In the genomic region with DNA sequence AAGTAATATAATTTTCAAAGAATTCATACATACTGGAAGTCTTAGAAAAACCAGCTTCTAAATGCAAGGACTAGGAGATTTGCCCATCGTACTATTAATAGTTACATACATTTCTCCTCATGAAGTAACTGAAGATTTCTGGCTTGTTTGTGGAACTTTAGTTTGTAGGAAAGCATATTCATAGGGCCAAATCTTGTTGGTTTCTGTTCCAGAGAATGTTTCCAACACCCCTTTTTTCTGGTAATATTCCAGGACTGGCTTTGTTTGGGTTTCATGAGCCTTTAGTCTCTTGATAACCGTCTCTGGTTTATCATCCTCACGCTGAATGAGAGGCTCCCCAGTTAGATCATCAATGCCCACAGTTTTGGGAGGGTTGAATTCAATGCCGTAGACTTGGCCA, we compare ENCODE assay signal across 18 cellular contexts.
"Had no signal": no experiment of that assay in that cellular context is flagged by ENCODE, and none has a peak within 500 bp of the region (broad histone marks: within the 10 kb centered on the region; RNA-seq: fewer than 3 reads in every experiment).

No MANE protein-coding gene starts in this region.

- H3K36me3 ChIP-seq: breast epithelium, Peyer's patch had no signal

- H3K27ac ChIP-seq: breast epithelium, Peyer's patch had no signal

- DNase-seq: activated CD4-positive, alpha-beta T cell treated with anti-CD3 and anti-CD28 coated beads for 4 hours; activated gamma-delta T cell treated with Interleukin-2 at 50 U/mL for 16 hours; activated naive CD4-positive, alpha-beta T cell treated with anti-CD3 and anti-CD28 coated beads, Interleukin-2, amount 10 ng/mL, durations not matched to agents 7 days and 5 days; activated naive CD8-positive, alpha-beta T cell treated with anti-CD3 and anti-CD28 coated beads for 36 hours; activated T-cell treated with anti-CD3 and anti-CD28 coated beads, Interleukin-2, amount 50 U/mL, for 72 hours; aorta; caudate nucleus; Kasumi-1; KBM-7; NCI-H1105 treated with DMSO at 0.1 percent for 48 hours; NCI-H1436 treated with DMSO at 0.1 percent for 48 hours; NCI-H187; NCI-H2081; NCI-H524; Peyer's patch; SHP77 treated with DMSO at 0.1 percent for 48 hours had no signal

- H3K4me1 ChIP-seq: breast epithelium had no signal

- H3K27me3 ChIP-seq: breast epithelium, Peyer's patch had no signal

- H3K9me3 ChIP-seq: breast epithelium, Peyer's patch had no signal

- ATAC-seq: activated CD4-positive, CD25-positive, alpha-beta regulatory T cell treated with anti-CD3 and anti-CD28 coated beads, Interleukin-2, amount 50 U/mL, for 24 hours; activated T-cell treated with anti-CD3 and anti-CD28 coated beads, Interleukin-2, amount 50 U/mL, for 72 hours had no signal

- H3K4me3 ChIP-seq: breast epithelium, Peyer's patch had no signal
